ENCODE assay signal across 8 cellular contexts in genomic region chr17:2393184-2393953, GRCh38. TPM values are rescaled to one million over a fixed set of nuclear protein-coding genes. Genes with fewer than 3 reads are reported as not detected.
DNase-seq lines count a peak whose midpoint lies in the region; ATAC-seq and TF ChIP-seq lines count a peak whose summit lies in the region.

No MANE protein-coding gene starts in this region.

- peak overlapping the region; percentile 100 for H3K9ac ChIP-seq in MM.1S (ENCODE audit: low read length)

- H3K36me3 Mint-ChIP-seq in activated naive CD8-positive, alpha-beta T cell treated with anti-CD3 and anti-CD28 coated beads, Interleukin-2, amount 50 U/mL, for 24 hours (ENCODE audit: low read depth): peaks cover 6% of the 10 kb centered on the region

- H3K27me3 ChIP-seq in HAP-1 (ENCODE audit: low read depth): no peaks in the 10 kb centered on the region
- no peaks in the 10 kb centered on the region for H3K27me3 ChIP-seq in MM.1S (replicated peaks; ENCODE audit: insufficient read depth, low read length)
- H3K27me3 ChIP-seq in transverse colon: no peaks in the 10 kb centered on the region

- H3K4me2 ChIP-seq in MM.1S (ENCODE audit: low read depth, low read length): peak overlapping the region; percentile 81

- 0% methylated on average over 48 of the region's 99 CpGs; no CpG with 5 or more reads in 1 of the 2 donors for WGBS in transverse colon (ENCODE audit: low coverage in 1 of 2), 2 donors

- no peaks in the 10 kb centered on the region for H3K9me2 ChIP-seq in MM.1S (replicated peaks; ENCODE audit: insufficient read depth, low read length)

- H3K27ac Mint-ChIP-seq in activated naive CD8-positive, alpha-beta T cell treated with anti-CD3 and anti-CD28 coated beads, Interleukin-2, amount 50 U/mL, for 24 hours: peak overlapping the region; percentile 92

- peaks cover 4% of the 10 kb centered on the region for H3K36me3 ChIP-seq in HAP-1 (replicated peaks)
- no peaks in the 10 kb centered on the region for H3K36me3 ChIP-seq in MM.1S (replicated peaks; ENCODE audit: insufficient read depth, low read length)
- no peaks in the 10 kb centered on the region for H3K36me3 ChIP-seq in transverse colon

- peak overlapping the region; percentile 80 for H3K4me3 Mint-ChIP-seq in activated naive CD8-positive, alpha-beta T cell treated with anti-CD3 and anti-CD28 coated beads, Interleukin-2, amount 50 U/mL, for 24 hours

- peaks cover 73% of the 10 kb centered on the region for H3K79me2 ChIP-seq in MM.1S (ENCODE audit: low read length)

- DNase-seq in GM10248 (ENCODE audit: extremely low spot score) (peak; percentile 91), HAP-1 (ENCODE audit: low spot score in 2 of 2) (peak; percentile 85 to 91), MM.1S (peak; percentile 94), SW 1271 (lab: John Stamatoyannopoulos, UW) (peak; percentile 58 to 80), cardiac septum (ENCODE audit: low spot score) (peak; percentile 96), pons (ENCODE audit: low spot score) (peak; percentile 83), transverse colon (peak; percentile 94)
- peak; percentile 92 for DNase-seq in activated naive CD8-positive, alpha-beta T cell treated with anti-CD3 and anti-CD28 coated beads, Interleukin-2, amount 50 U/mL, for 24 hours

- peaks cover 36% of the 10 kb centered on the region for H3K4me1 ChIP-seq in HAP-1
- peaks cover 9% of the 10 kb centered on the region; the same call in 1 of the 2 replicates for H3K4me1 ChIP-seq in MM.1S (ENCODE audit: low read length)
- H3K4me1 ChIP-seq in transverse colon: peaks cover 60 to 70% (median 63%) of the 10 kb centered on the region in 4 donors

- TF ChIP-seq CTCF in GM10248 (IDR thresholded peaks at IDR 0.05; ENCODE audit: control extremely low read depth, extremely low read depth, low read depth, missing control alignments): no peak
- no peak for TF ChIP-seq CTCF in MM.1S (IDR thresholded peaks at IDR 0.05; ENCODE audit: low read length)
- TF ChIP-seq CTCF in transverse colon (IDR thresholded peaks at IDR 0.05): no peak

- in situ Hi-C loops in HAP-1 (cut with MboI; ENCODE audit: low sequenced_read_pairs): loop anchor here (25.0 kb wide), 1 partner anchor 619 kb away; no protein-coding TSS in a partner anchor
- in situ Hi-C loops in transverse colon (cut with MboI; ENCODE audit: low pct_ligation_motif_present in 1 of 4, low pct_unique_long_range_greater_than_20kb in 1 of 4, low sequenced_read_pairs in 3 of 4): no loop called here

- H3K27ac ChIP-seq in MM.1S (ENCODE audit: low read length) (peak overlapping the region; percentile 98), transverse colon (peak overlapping the region; percentile 98 to 100 (median 100))

- H3K9me3 Mint-ChIP-seq in activated naive CD8-positive, alpha-beta T cell treated with anti-CD3 and anti-CD28 coated beads, Interleukin-2, amount 50 U/mL, for 24 hours: no peaks in the 10 kb centered on the region

- no peak for TF ChIP-seq EP300 in transverse colon (IDR thresholded peaks at IDR 0.05; ENCODE audit: low read depth)

- no peaks in the 10 kb centered on the region for H3K9me3 ChIP-seq in HAP-1
- H3K9me3 ChIP-seq in MM.1S (replicated peaks; ENCODE audit: insufficient read depth, low read length): no peaks in the 10 kb centered on the region
- no peaks in the 10 kb centered on the region for H3K9me3 ChIP-seq in transverse colon

- peak; percentile 61 for ATAC-seq in activated naive CD8-positive, alpha-beta T cell treated with anti-CD3 and anti-CD28 coated beads, Interleukin-2, amount 50 U/mL, for 24 hours

- H4K20me1 ChIP-seq in MM.1S (ENCODE audit: insufficient read depth, low read length): no peaks in the 10 kb centered on the region

- peaks cover 62% of the 10 kb centered on the region for H3K4me1 Mint-ChIP-seq in activated naive CD8-positive, alpha-beta T cell treated with anti-CD3 and anti-CD28 coated beads, Interleukin-2, amount 50 U/mL, for 24 hours

- H2AFZ ChIP-seq in MM.1S (ENCODE audit: low read length): peak overlapping the region; percentile 80

- peak; percentile 44 for TF ChIP-seq POLR2A in transverse colon (IDR thresholded peaks at IDR 0.05)

- H3K27me3 Mint-ChIP-seq in activated naive CD8-positive, alpha-beta T cell treated with anti-CD3 and anti-CD28 coated beads, Interleukin-2, amount 50 U/mL, for 24 hours: no peaks in the 10 kb centered on the region

- H3K4me3 ChIP-seq in HAP-1 (peak overlapping the region; percentile 54), MM.1S (ENCODE audit: low read length) (peak overlapping the region; percentile 85), transverse colon (peak overlapping the region; percentile 74 to 86 (median 79))

- intact Hi-C loops in cardiac septum (cut with DNase I): loop anchor here (1.0 to 5.0 kb wide), 2 partner anchors 8 to 199 kb away; partner anchors contain the start of genes MNT and PAFAH1B1
- intact Hi-C loops in transverse colon (cut with DNase I; ENCODE audit: low total_unique reads): no loop called here

- peaks cover 16% of the 10 kb centered on the region for H3F3A ChIP-seq in MM.1S (ENCODE audit: insufficient read depth, low read length)

- POLR2A ChIA-PET in GM10248 (lab: Yijun Ruan, JAX): interaction anchor here (0.8 to 3.7 kb wide), 5 partner anchors 9 to 57 kb away, joined by 3 to 16 read pairs (median 6); partner anchors contain the start of gene TSR1

- CTCF ChIA-PET in GM10248 (lab: Yijun Ruan, JAX): interaction anchor here (1.5 to 4.5 kb wide), 7 partner anchors 11 to 339 kb away, joined by 4 to 78 read pairs (median 8); partner anchors contain the start of gene HIC1

RNA-seq across cellular contexts. Expression of gene MNT, which starts 7.5 kb away (rescaled TPM):
- total RNA-seq in cardiac septum (12.9 TPM), transverse colon (10 to 100 TPM; 13.7 to 27.7 (median 20.9) TPM)

RNA-seq across cellular contexts. Expression of gene SGSM2, which starts 56.1 kb away (rescaled TPM):
- total RNA-seq in cardiac septum (35.5 TPM), transverse colon (100 to 1,000 TPM in 1 of 4 donors, 10 to 100 TPM in 3; 41.0 to 148 (median 70.0) TPM)

RNA-seq across cellular contexts. Expression of gene TSR1, which starts 57.1 kb away (rescaled TPM):
- total RNA-seq in cardiac septum: 23.0 TPM
- total RNA-seq in transverse colon: 10 to 100 TPM in 2 of 4 donors, 1 to 10 TPM in 2; 3.0 to 18.9 (median 14.4) TPM

Comparison
In these comparisons a context has a peak if more than half of its experiments do, and no peak if none do; other contexts are left out.
1. Peak in every context shown above with its lines: DNase-seq, ATAC-seq, H3K4me3 ChIP-seq and H3K27ac ChIP-seq.